Comparison of ENCODE assay signal across 9 cellular contexts in the genomic region with DNA sequence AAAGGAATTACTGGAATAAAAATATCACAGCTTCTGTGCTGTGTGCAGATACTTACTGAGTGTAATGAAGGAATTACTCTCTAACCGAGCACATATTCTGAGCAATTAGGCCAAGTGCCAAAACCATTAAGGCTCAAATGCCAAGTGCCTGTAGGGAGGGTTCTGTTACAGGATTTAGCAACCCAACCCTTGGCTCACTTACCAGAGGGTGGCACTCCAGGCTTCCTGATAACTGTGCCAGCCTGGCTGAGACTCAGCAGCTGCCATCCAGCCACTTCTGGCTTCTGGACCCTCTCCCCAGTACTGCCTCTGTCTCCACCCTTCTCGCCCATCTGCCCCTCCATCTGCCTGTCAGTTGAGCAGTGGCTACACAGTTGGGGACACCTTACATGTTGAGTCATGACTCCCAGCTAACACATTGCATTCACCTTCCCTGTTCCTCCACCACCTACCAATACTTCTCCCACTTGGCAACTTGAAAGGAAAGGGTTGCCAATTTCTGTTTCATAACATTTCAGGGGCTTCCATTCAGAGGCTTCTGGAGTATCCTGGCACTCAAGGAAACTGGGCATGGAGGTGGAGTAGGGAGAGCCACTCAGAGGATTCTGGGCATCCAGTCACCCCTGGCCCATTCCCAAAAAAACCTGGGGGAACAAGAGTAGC.
DNase-seq lines count a peak whose midpoint lies in the region; ATAC-seq and TF ChIP-seq lines count a peak whose summit lies in the region.
"Had no signal": no experiment of that assay in that cellular context is flagged by ENCODE, and none has a peak within 500 bp of the region (broad histone marks: within the 10 kb centered on the region; RNA-seq: fewer than 3 reads in every experiment).

No MANE protein-coding gene starts in this region.

- H3K36me3 ChIP-seq in lung (ENCODE audit: control insufficient read depth in 2 of 2, insufficient read depth in 2 of 2, low read length in 2 of 2) (no peaks in the 10 kb centered on the region), aorta (ENCODE audit: control insufficient read depth in 1 of 2, insufficient read depth in 2 of 2, low read length in 1 of 2) (no peaks in the 10 kb centered on the region)

- H3K9me3 Mint-ChIP-seq in activated CD4-positive, alpha-beta T cell treated with anti-CD3 and anti-CD28 coated beads for 36 hours (ENCODE audit: low read depth) = peaks cover 4% of the 10 kb centered on the region

- no peak overlapping the region for H3K27ac Mint-ChIP-seq in activated CD4-positive, alpha-beta T cell treated with anti-CD3 and anti-CD28 coated beads for 36 hours
- H3K27ac Mint-ChIP-seq: CD4-positive, CD25-positive, alpha-beta regulatory T cell had no signal

- no peaks in the 10 kb centered on the region for H3K27me3 Mint-ChIP-seq in activated CD4-positive, alpha-beta T cell treated with anti-CD3 and anti-CD28 coated beads for 36 hours
- H3K27me3 Mint-ChIP-seq: CD4-positive, CD25-positive, alpha-beta regulatory T cell had no signal

- H3K27me3 ChIP-seq in lung (ENCODE audit: control insufficient read depth, insufficient read depth) (no peaks in the 10 kb centered on the region), aorta (ENCODE audit: control insufficient read depth in 1 of 2, insufficient read depth in 2 of 2, low read length in 1 of 2) (no peaks in the 10 kb centered on the region)

- CTCF ChIA-PET in activated CD4-positive, alpha-beta T cell treated with anti-CD3 and anti-CD28 coated beads for 36 hours (lab: Charles Lee) = interaction anchor here (0.6 to 2.1 kb wide), 8 partner anchors 9 to 917 kb away, joined by 3 to 8 read pairs (median 5); no protein-coding TSS in a partner anchor

- H3K9me3 ChIP-seq in lung (ENCODE audit: control insufficient read depth in 2 of 2, insufficient read depth in 1 of 2, low read length in 1 of 2) = peaks cover 0 to 2% of the 10 kb centered on the region in 2 donors
- no peaks in the 10 kb centered on the region for H3K9me3 ChIP-seq in aorta (ENCODE audit: control insufficient read depth, low read length)

- H3K4me3 Mint-ChIP-seq in activated CD4-positive, alpha-beta T cell treated with anti-CD3 and anti-CD28 coated beads for 36 hours = no peak overlapping the region
- H3K4me3 Mint-ChIP-seq: CD4-positive, CD25-positive, alpha-beta regulatory T cell had no signal

- H3K36me3 Mint-ChIP-seq in activated CD4-positive, alpha-beta T cell treated with anti-CD3 and anti-CD28 coated beads for 36 hours (ENCODE audit: low read depth) = no peaks in the 10 kb centered on the region
- H3K36me3 Mint-ChIP-seq: CD4-positive, CD25-positive, alpha-beta regulatory T cell had no signal

- peaks cover 12% of the 10 kb centered on the region for H3K4me1 Mint-ChIP-seq in activated CD4-positive, alpha-beta T cell treated with anti-CD3 and anti-CD28 coated beads for 36 hours

- POLR2A ChIA-PET in activated CD4-positive, alpha-beta T cell treated with anti-CD3 and anti-CD28 coated beads for 36 hours (lab: Charles Lee) = no interaction called here

- WGBS in lung, 2 donors = 41 to 48% methylated on average over 2 of the region's 2 CpGs
- 48 to 51% methylated on average over 2 of the region's 2 CpGs for WGBS in aorta, 2 donors

- intact Hi-C loops in activated CD4-positive, alpha-beta T cell treated with anti-CD3 and anti-CD28 coated beads for 36 hours (cut with DNase I, micrococcal nuclease) = loop anchor here (1.0 to 5.0 kb wide), 2 partner anchors 916 to 917 kb away; no protein-coding TSS in a partner anchor
- intact Hi-C loops in aorta (cut with DNase I) = no loop called here

- ATAC-seq in activated CD4-positive, alpha-beta T cell treated with anti-CD3 and anti-CD28 coated beads for 36 hours = peak; percentile 89
- ATAC-seq in lung (ENCODE audit: insufficient read depth, low FRiP score) (peak; percentile 75), aorta (ENCODE audit: low FRiP score) (peak; percentile 63)

- H3K4me1 ChIP-seq in lung (ENCODE audit: control insufficient read depth in 2 of 2, insufficient read depth in 2 of 2, low read length in 2 of 2) = peaks cover 0 to 4% of the 10 kb centered on the region in 2 donors
- H3K4me1 ChIP-seq in aorta (ENCODE audit: control insufficient read depth in 1 of 2, insufficient read depth in 2 of 2, low read length in 2 of 2) = no peaks in the 10 kb centered on the region

- no peak overlapping the region for H3K4me3 ChIP-seq in cardiac fibroblast (replicated peaks in 1 of 2; ENCODE audit: low read depth in 2 of 2, low read length in 2 of 2)
- no peak overlapping the region for H3K4me3 ChIP-seq in lung
- H3K4me3 ChIP-seq in aorta (ENCODE audit: low read length in 2 of 2) = no peak overlapping the region

- H3K27ac ChIP-seq in lung (ENCODE audit: low read depth in 1 of 2, low read length in 1 of 2) (peak overlapping the region in 1 of 2 donors; percentile 53), aorta (ENCODE audit: low read depth in 1 of 2, low read length in 2 of 2) (no peak overlapping the region)

- peak; percentile 65 for DNase-seq in activated CD4-positive, alpha-beta T cell treated with anti-CD3 and anti-CD28 coated beads for 36 hours
- DNase-seq in activated CD4-positive, alpha-beta T cell treated with anti-CD3 and anti-CD28 coated beads, Interleukin-2, amount 50 U/mL, for 1 hour = no peak
- DNase-seq in NCI-H82 (lab: John Stamatoyannopoulos, UW) (peak; percentile 99), cardiac fibroblast (ENCODE audit: low read depth in 2 of 2) (peak; percentile 23 to 50), lung (ENCODE audit: low spot score) (peak; percentile 46), aorta (no peak), epidermal melanocyte (ENCODE audit: insufficient read length, low spot score) (no peak), activated gamma-delta T cell treated with Interleukin-2 at 50 U/mL for 16 hours (no peak)

- TF ChIP-seq CTCF in cardiac fibroblast (IDR thresholded peaks at IDR 0.05; ENCODE audit: low read depth, low read length) (peak; percentile 6), lung (IDR thresholded peaks at IDR 0.05; ENCODE audit: control extremely low read depth, extremely low read depth) (no peak)

Comparison
In these comparisons a context has a peak if more than half of its experiments do, and no peak if none do; other contexts are left out.
1. DNase-seq: peak in activated CD4-positive, alpha-beta T cell treated with anti-CD3 and anti-CD28 coated beads for 36 hours (single experiment), NCI-H82 (single experiment), cardiac fibroblast (2 of 2) and lung (single experiment); none in activated CD4-positive, alpha-beta T cell treated with anti-CD3 and anti-CD28 coated beads, Interleukin-2, amount 50 U/mL, for 1 hour (single experiment), aorta (0 of 2), epidermal melanocyte (single experiment) and activated gamma-delta T cell treated with Interleukin-2 at 50 U/mL for 16 hours (single experiment).
2. intact Hi-C loops: an anchor here in activated CD4-positive, alpha-beta T cell treated with anti-CD3 and anti-CD28 coated beads for 36 hours (1.0 to 5.0 kb wide); none called in aorta.
3. Peak in every context shown above with its lines, with median percentiles within 50 percentile points of each other: ATAC-seq.